ENCODE assay signal across 1 cellular context in the genomic region with DNA sequence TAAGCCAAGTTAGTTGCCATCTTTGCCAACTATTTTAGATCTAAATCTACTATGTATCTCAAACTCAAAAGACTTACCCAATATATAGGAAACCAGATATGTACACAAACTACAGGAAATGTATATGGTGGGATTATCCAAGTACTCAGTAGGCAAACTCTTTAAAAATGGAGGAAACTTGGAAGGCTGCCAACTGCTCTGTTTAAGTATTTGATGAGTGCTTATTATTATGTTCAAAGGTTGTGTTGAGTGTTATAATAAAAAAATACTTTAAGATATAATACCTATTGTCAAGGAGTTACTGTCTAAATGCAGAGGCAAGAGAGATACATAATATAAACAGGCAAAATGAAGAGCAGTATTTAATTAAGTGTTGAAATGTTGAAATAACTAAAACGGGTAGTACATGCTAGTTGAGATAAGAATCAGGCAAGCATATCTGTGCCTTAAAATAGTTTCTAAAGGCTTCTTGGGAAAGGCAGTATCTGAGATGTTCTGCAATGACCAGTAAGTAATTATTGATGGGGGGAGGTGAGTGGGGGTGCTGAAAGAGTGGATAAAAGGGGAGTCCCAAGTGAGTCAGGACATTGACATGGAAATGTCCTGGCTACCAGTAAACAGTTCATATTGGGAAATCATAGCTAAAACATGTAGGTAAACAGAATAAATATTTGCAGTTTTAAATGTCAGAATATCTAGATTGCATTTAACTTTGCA.
TF ChIP-seq lines count a peak whose summit lies in the region.

No MANE protein-coding gene starts in this region.

TF ChIP-seq in K562, 482 proteins besides CTCF, POLR2A, EP300 and RAD21 (continued from another document):
- TF ChIP-seq, protein P1, sequence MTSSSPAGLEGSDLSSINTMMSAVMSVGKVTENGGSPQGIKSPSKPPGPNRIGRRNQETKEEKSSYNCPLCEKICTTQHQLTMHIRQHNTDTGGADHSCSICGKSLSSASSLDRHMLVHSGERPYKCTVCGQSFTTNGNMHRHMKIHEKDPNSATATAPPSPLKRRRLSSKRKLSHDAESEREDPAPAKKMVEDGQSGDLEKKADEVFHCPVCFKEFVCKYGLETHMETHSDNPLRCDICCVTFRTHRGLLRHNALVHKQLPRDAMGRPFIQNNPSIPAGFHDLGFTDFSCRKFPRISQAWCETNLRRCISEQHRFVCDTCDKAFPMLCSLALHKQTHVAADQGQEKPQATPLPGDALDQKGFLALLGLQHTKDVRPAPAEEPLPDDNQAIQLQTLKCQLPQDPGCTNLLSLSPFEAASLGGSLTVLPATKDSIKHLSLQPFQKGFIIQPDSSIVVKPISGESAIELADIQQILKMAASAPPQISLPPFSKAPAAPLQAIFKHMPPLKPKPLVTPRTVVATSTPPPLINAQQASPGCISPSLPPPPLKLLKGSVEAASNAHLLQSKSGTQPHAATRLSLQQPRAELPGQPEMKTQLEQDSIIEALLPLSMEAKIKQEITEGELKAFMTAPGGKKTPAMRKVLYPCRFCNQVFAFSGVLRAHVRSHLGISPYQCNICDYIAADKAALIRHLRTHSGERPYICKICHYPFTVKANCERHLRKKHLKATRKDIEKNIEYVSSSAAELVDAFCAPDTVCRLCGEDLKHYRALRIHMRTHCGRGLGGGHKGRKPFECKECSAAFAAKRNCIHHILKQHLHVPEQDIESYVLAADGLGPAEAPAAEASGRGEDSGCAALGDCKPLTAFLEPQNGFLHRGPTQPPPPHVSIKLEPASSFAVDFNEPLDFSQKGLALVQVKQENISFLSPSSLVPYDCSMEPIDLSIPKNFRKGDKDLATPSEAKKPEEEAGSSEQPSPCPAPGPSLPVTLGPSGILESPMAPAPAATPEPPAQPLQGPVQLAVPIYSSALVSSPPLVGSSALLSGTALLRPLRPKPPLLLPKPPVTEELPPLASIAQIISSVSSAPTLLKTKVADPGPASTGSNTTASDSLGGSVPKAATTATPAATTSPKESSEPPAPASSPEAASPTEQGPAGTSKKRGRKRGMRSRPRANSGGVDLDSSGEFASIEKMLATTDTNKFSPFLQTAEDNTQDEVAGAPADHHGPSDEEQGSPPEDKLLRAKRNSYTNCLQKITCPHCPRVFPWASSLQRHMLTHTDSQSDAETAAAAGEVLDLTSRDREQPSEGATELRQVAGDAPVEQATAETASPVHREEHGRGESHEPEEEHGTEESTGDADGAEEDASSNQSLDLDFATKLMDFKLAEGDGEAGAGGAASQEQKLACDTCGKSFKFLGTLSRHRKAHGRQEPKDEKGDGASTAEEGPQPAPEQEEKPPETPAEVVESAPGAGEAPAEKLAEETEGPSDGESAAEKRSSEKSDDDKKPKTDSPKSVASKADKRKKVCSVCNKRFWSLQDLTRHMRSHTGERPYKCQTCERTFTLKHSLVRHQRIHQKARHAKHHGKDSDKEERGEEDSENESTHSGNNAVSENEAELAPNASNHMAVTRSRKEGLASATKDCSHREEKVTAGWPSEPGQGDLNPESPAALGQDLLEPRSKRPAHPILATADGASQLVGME (CRISPR knock-in tag; IDR thresholded peaks at IDR 0.05): no peak
- TF ChIP-seq, protein P2, sequence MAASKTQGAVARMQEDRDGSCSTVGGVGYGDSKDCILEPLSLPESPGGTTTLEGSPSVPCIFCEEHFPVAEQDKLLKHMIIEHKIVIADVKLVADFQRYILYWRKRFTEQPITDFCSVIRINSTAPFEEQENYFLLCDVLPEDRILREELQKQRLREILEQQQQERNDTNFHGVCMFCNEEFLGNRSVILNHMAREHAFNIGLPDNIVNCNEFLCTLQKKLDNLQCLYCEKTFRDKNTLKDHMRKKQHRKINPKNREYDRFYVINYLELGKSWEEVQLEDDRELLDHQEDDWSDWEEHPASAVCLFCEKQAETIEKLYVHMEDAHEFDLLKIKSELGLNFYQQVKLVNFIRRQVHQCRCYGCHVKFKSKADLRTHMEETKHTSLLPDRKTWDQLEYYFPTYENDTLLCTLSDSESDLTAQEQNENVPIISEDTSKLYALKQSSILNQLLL (CRISPR knock-in tag; IDR thresholded peaks at IDR 0.05; ENCODE audit: borderline replicate concordance): no peak
- TF ChIP-seq ZZZ3 (IDR thresholded peaks at IDR 0.05): no peak
- no peak for TF ChIP-seq ZNF561 (CRISPR knock-in tag; conservative IDR thresholded peaks at IDR 0.05)
- TF ChIP-seq RB1 (IDR thresholded peaks at IDR 0.05; ENCODE audit: low read depth): no peak
- 0 out of 4 replicates have a peak, but pooled peaks of 1 of the 2 experiments have one; percentile 21 for TF ChIP-seq ZNF639 (CRISPR knock-in tag; conservative IDR thresholded peaks at IDR 0.05 in 1 of 2, IDR thresholded peaks at IDR 0.05 in 1 of 2)
- no peak for TF ChIP-seq IRF2 (CRISPR knock-in tag; IDR thresholded peaks at IDR 0.05)
- TF ChIP-seq XRCC4 (IDR thresholded peaks at IDR 0.05; ENCODE audit: extremely low read depth, insufficient read depth, insufficient read length): no peak
- TF ChIP-seq NFIX (CRISPR knock-in tag; IDR thresholded peaks at IDR 0.05; ENCODE audit: low read depth): peak; percentile 80
- TF ChIP-seq ZNF354B (CRISPR knock-in tag; IDR thresholded peaks at IDR 0.05): no peak
- no peak for TF ChIP-seq SAFB2 (IDR thresholded peaks at IDR 0.05; ENCODE audit: borderline replicate concordance, low read depth, low read length, severe bottlenecking)
- TF ChIP-seq ZC3H4 (CRISPR knock-in tag; IDR thresholded peaks at IDR 0.05; ENCODE audit: borderline replicate concordance): no peak
- TF ChIP-seq KLF16 (IDR thresholded peaks at IDR 0.05): no peak
- TF ChIP-seq JUN (IDR thresholded peaks at IDR 0.05; ENCODE audit: borderline replicate concordance, low read depth, low read length): no peak
- no peak for TF ChIP-seq JUN (CRISPR knock-in tag; IDR thresholded peaks at IDR 0.05; ENCODE audit: borderline replicate concordance)
- no peak for TF ChIP-seq ILF3 (IDR thresholded peaks at IDR 0.05; ENCODE audit: borderline replicate concordance)
- TF ChIP-seq ZNF589 (CRISPR knock-in tag; IDR thresholded peaks at IDR 0.05; ENCODE audit: low read depth): no peak
- TF ChIP-seq SREBF2 (CRISPR knock-in tag; IDR thresholded peaks at IDR 0.05): no peak
- no peak for TF ChIP-seq CHD2 (IDR thresholded peaks at IDR 0.05; ENCODE audit: low read depth, low read length)
- TF ChIP-seq NFIC (IDR thresholded peaks at IDR 0.05): peak; percentile 87
- no peak for TF ChIP-seq ZNF707 (CRISPR knock-in tag; conservative IDR thresholded peaks at IDR 0.05)
- peak; percentile 69; the same call in 1 of the 2 replicates for TF ChIP-seq MEF2D (tag; conservative IDR thresholded peaks at IDR 0.05; ENCODE audit: low read depth)
- no peak for TF ChIP-seq KDM2B (CRISPR knock-in tag; IDR thresholded peaks at IDR 0.05)
- no peak for TF ChIP-seq BRCA1 (IDR thresholded peaks at IDR 0.05)
- no peak for TF ChIP-seq BRCA1 (CRISPR knock-in tag; IDR thresholded peaks at IDR 0.05)
- TF ChIP-seq ATF1 (CRISPR knock-in tag; IDR thresholded peaks at IDR 0.05): no peak
- TF ChIP-seq ATF1 (tag; IDR thresholded peaks at IDR 0.05): no peak
- no peak for TF ChIP-seq PRDM10 (IDR thresholded peaks at IDR 0.05; ENCODE audit: partially characterized antibody)
- TF ChIP-seq ZNF282 (CRISPR knock-in tag; IDR thresholded peaks at IDR 0.05): no peak
- no peak for TF ChIP-seq CBX8 (IDR thresholded peaks at IDR 0.05; ENCODE audit: borderline replicate concordance, extremely low read depth, low read depth, low read length, poor library complexity, severe bottlenecking)
- no peak for TF ChIP-seq SMARCE1 (IDR thresholded peaks at IDR 0.05)
- TF ChIP-seq ZNF830 (CRISPR knock-in tag; IDR thresholded peaks at IDR 0.05): no peak
- no peak for TF ChIP-seq ZSCAN29 (IDR thresholded peaks at IDR 0.05)
- TF ChIP-seq CEBPB (tag; IDR thresholded peaks at IDR 0.05): 0 out of 2 replicates have a peak, but pooled peaks have one; percentile 26
- TF ChIP-seq, protein P3, sequence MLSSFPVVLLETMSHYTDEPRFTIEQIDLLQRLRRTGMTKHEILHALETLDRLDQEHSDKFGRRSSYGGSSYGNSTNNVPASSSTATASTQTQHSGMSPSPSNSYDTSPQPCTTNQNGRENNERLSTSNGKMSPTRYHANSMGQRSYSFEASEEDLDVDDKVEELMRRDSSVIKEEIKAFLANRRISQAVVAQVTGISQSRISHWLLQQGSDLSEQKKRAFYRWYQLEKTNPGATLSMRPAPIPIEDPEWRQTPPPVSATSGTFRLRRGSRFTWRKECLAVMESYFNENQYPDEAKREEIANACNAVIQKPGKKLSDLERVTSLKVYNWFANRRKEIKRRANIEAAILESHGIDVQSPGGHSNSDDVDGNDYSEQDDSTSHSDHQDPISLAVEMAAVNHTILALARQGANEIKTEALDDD (IDR thresholded peaks at IDR 0.05): 0 out of 2 replicates have a peak, but pooled peaks have one; percentile 37
- TF ChIP-seq ETV1 (tag; conservative IDR thresholded peaks at IDR 0.05; ENCODE audit: low read depth): no peak
- TF ChIP-seq ZNF785 (CRISPR knock-in tag; IDR thresholded peaks at IDR 0.05): no peak
- no peak for TF ChIP-seq EGR1 (conservative IDR thresholded peaks at IDR 0.05)
- TF ChIP-seq U2AF2 (optimal IDR thresholded peaks at IDR 0.05; ENCODE audit: low read depth, low read length): no peak
- TF ChIP-seq, protein P4, sequence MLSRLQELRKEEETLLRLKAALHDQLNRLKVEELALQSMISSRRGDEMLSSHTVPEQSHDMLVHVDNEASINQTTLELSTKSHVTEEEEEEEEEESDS (CRISPR knock-in tag; IDR thresholded peaks at IDR 0.05): no peak
- TF ChIP-seq TRIM28 (IDR thresholded peaks at IDR 0.05): no peak
